ENCODE assay signal across 38 cellular contexts in genomic region chr3:148746053-148746452, GRCh38. TPM values are rescaled to one million over a fixed set of nuclear protein-coding genes. Genes with fewer than 3 reads are reported as not detected.
"Had no signal": no experiment of that assay in that cellular context is flagged by ENCODE, and none has a peak within 500 bp of the region (broad histone marks: within the 10 kb centered on the region; RNA-seq: fewer than 3 reads in every experiment).

No MANE protein-coding gene starts in this region.

- H3K4me1 Mint-ChIP-seq: activated naive CD4-positive, alpha-beta T cell treated with anti-CD3 and anti-CD28 coated beads, Interleukin-2, amount 10 ng/mL, durations not matched to agents 7 days and 5 days; activated naive CD4-positive, alpha-beta T cell treated with anti-CD3 and anti-CD28 coated beads, Interleukin-2, amount 50 U/mL, for 24 hours; activated naive CD8-positive, alpha-beta T cell treated with anti-CD3 and anti-CD28 coated beads for 36 hours; activated naive CD8-positive, alpha-beta T cell treated with anti-CD3 and anti-CD28 coated beads, Interleukin-2, amount 10 ng/mL, durations not matched to agents 7 days and 5 days; activated naive CD8-positive, alpha-beta T cell treated with anti-CD3 and anti-CD28 coated beads, Interleukin-2, amount 50 U/mL, for 24 hours; activated T-helper 17 cell treated with anti-CD3 and anti-CD28 coated beads, Interleukin-2, amount 50 U/mL, for 72 hours; central memory CD8-positive, alpha-beta T cell had no signal

- H3K27me3 Mint-ChIP-seq: activated naive CD4-positive, alpha-beta T cell treated with anti-CD3 and anti-CD28 coated beads, Interleukin-2, amount 10 ng/mL, durations not matched to agents 7 days and 5 days; activated naive CD4-positive, alpha-beta T cell treated with anti-CD3 and anti-CD28 coated beads, Interleukin-2, amount 50 U/mL, for 24 hours; activated naive CD8-positive, alpha-beta T cell; activated naive CD8-positive, alpha-beta T cell treated with anti-CD3 and anti-CD28 coated beads for 36 hours; activated naive CD8-positive, alpha-beta T cell treated with anti-CD3 and anti-CD28 coated beads, Interleukin-2, amount 10 ng/mL, durations not matched to agents 7 days and 5 days; activated naive CD8-positive, alpha-beta T cell treated with anti-CD3 and anti-CD28 coated beads, Interleukin-2, amount 50 U/mL, for 24 hours; activated T-cell treated with anti-CD3 and anti-CD28 coated beads, Interleukin-2, amount 50 U/mL, for 24 hours; central memory CD8-positive, alpha-beta T cell had no signal

- ATAC-seq: activated naive CD4-positive, alpha-beta T cell treated with anti-CD3 and anti-CD28 coated beads, Interleukin-2, amount 50 U/mL, for 72 hours; activated naive CD8-positive, alpha-beta T cell treated with anti-CD3 and anti-CD28 coated beads, Interleukin-2, amount 50 U/mL, for 24 hours; activated T-cell treated with anti-CD3 and anti-CD28 coated beads, Interleukin-2, amount 50 U/mL, for 4 hours; activated T-cell treated with anti-CD3 and anti-CD28 coated beads, Interleukin-2, amount 50 U/mL, for 72 hours; activated T-helper 17 cell treated with anti-CD3 and anti-CD28 coated beads, Interleukin-2, amount 50 U/mL, for 72 hours; body of pancreas had no signal

- H3K4me1 ChIP-seq: adrenal gland, ascending aorta, breast epithelium had no signal

- H3K4me3 Mint-ChIP-seq: activated naive CD4-positive, alpha-beta T cell treated with anti-CD3 and anti-CD28 coated beads for 36 hours; activated naive CD4-positive, alpha-beta T cell treated with anti-CD3 and anti-CD28 coated beads, Interleukin-2, amount 10 ng/mL, durations not matched to agents 7 days and 5 days; activated naive CD4-positive, alpha-beta T cell treated with anti-CD3 and anti-CD28 coated beads, Interleukin-2, amount 50 U/mL, for 24 hours; activated naive CD8-positive, alpha-beta T cell; activated naive CD8-positive, alpha-beta T cell treated with anti-CD3 and anti-CD28 coated beads for 36 hours; activated naive CD8-positive, alpha-beta T cell treated with anti-CD3 and anti-CD28 coated beads, Interleukin-2, amount 10 ng/mL, durations not matched to agents 7 days and 5 days; activated naive CD8-positive, alpha-beta T cell treated with anti-CD3 and anti-CD28 coated beads, Interleukin-2, amount 50 U/mL, for 24 hours; activated T-cell treated with anti-CD3 and anti-CD28 coated beads, Interleukin-2, amount 50 U/mL, for 24 hours; activated T-cell treated with anti-CD3 and anti-CD28 coated beads, Interleukin-2, amount 50 U/mL, for 4 hours; activated T-cell treated with anti-CD3 and anti-CD28 coated beads, Interleukin-2, amount 50 U/mL, for 72 hours; activated T-helper 1 cell treated with anti-CD3 and anti-CD28 coated beads, Interleukin-12 subunit alpha, Interleukin-12 subunit beta, Interleukin-2, Interleukin-4 antibody, amounts not matched to agents 30 ng/mL and 10 ng/mL and 1 ng/mL, durations not matched to agents 14 hours and 24 hours and 36 hours; activated T-helper 17 cell treated with anti-CD3 and anti-CD28 coated beads, Interleukin-2, amount 50 U/mL, for 72 hours; brain; central memory CD8-positive, alpha-beta T cell had no signal

- H3K27ac Mint-ChIP-seq: activated naive CD4-positive, alpha-beta T cell treated with anti-CD3 and anti-CD28 coated beads for 36 hours; activated naive CD4-positive, alpha-beta T cell treated with anti-CD3 and anti-CD28 coated beads, Interleukin-2, amount 10 ng/mL, durations not matched to agents 7 days and 5 days; activated naive CD4-positive, alpha-beta T cell treated with anti-CD3 and anti-CD28 coated beads, Interleukin-2, amount 50 U/mL, for 24 hours; activated naive CD4-positive, alpha-beta T cell treated with anti-CD3 and anti-CD28 coated beads, Interleukin-2, amount 50 U/mL, for 72 hours; activated naive CD8-positive, alpha-beta T cell; activated naive CD8-positive, alpha-beta T cell treated with anti-CD3 and anti-CD28 coated beads for 36 hours; activated naive CD8-positive, alpha-beta T cell treated with anti-CD3 and anti-CD28 coated beads, Interleukin-2, amount 10 ng/mL, durations not matched to agents 7 days and 5 days; activated naive CD8-positive, alpha-beta T cell treated with anti-CD3 and anti-CD28 coated beads, Interleukin-2, amount 50 U/mL, for 24 hours; activated T-cell treated with anti-CD3 and anti-CD28 coated beads, Interleukin-2, amount 50 U/mL, for 24 hours; activated T-cell treated with anti-CD3 and anti-CD28 coated beads, Interleukin-2, amount 50 U/mL, for 72 hours; activated T-helper 1 cell treated with anti-CD3 and anti-CD28 coated beads, Interleukin-12 subunit alpha, Interleukin-12 subunit beta, Interleukin-2, Interleukin-4 antibody, amounts not matched to agents 30 ng/mL and 10 ng/mL and 1 ng/mL, durations not matched to agents 14 hours and 24 hours and 36 hours; activated T-helper 17 cell treated with anti-CD3 and anti-CD28 coated beads, Interleukin-2, amount 50 U/mL, for 72 hours; activated T-helper 2 cell treated with anti-CD3 and anti-CD28 coated beads, Interferon-gamma antibody, Interleukin-2, Interleukin-4, amounts not matched to agents 10 μg/mL and 5 μg/mL and 100 μg/mL, durations not matched to agents 14 hours and 24 hours and 36 hours; brain had no signal

- H3K36me3 ChIP-seq: adrenal gland, ascending aorta, brain microvascular endothelial cell, breast epithelium, cardiac muscle cell had no signal

- H3K27me3 ChIP-seq: adrenal gland, ascending aorta, body of pancreas, brain microvascular endothelial cell, breast epithelium, cardiac muscle cell had no signal

- H3K9me3 ChIP-seq: adrenal gland, ascending aorta, body of pancreas, breast epithelium had no signal

- H3K27ac ChIP-seq: adrenal gland, ascending aorta, body of pancreas, brain microvascular endothelial cell, breast epithelium, cardiac muscle cell had no signal

- H3K9me3 Mint-ChIP-seq: activated naive CD4-positive, alpha-beta T cell treated with anti-CD3 and anti-CD28 coated beads for 36 hours; activated naive CD4-positive, alpha-beta T cell treated with anti-CD3 and anti-CD28 coated beads, Interleukin-2, amount 10 ng/mL, durations not matched to agents 7 days and 5 days; activated naive CD4-positive, alpha-beta T cell treated with anti-CD3 and anti-CD28 coated beads, Interleukin-2, amount 50 U/mL, for 24 hours; activated naive CD8-positive, alpha-beta T cell treated with anti-CD3 and anti-CD28 coated beads for 36 hours; activated naive CD8-positive, alpha-beta T cell treated with anti-CD3 and anti-CD28 coated beads, Interleukin-2, amount 10 ng/mL, durations not matched to agents 7 days and 5 days; activated naive CD8-positive, alpha-beta T cell treated with anti-CD3 and anti-CD28 coated beads, Interleukin-2, amount 50 U/mL, for 24 hours; activated T-cell treated with anti-CD3 and anti-CD28 coated beads, Interleukin-2, amount 50 U/mL, for 24 hours; activated T-cell treated with anti-CD3 and anti-CD28 coated beads, Interleukin-2, amount 50 U/mL, for 4 hours; activated T-cell treated with anti-CD3 and anti-CD28 coated beads, Interleukin-2, amount 50 U/mL, for 72 hours; activated T-helper 1 cell treated with anti-CD3 and anti-CD28 coated beads, Interleukin-12 subunit alpha, Interleukin-12 subunit beta, Interleukin-2, Interleukin-4 antibody, amounts not matched to agents 30 ng/mL and 10 ng/mL and 1 ng/mL, durations not matched to agents 14 hours and 24 hours and 36 hours; activated T-helper 17 cell treated with anti-CD3 and anti-CD28 coated beads, Interleukin-2, amount 50 U/mL, for 72 hours; activated T-helper 2 cell treated with anti-CD3 and anti-CD28 coated beads, Interferon-gamma antibody, Interleukin-2, Interleukin-4, amounts not matched to agents 10 μg/mL and 5 μg/mL and 100 μg/mL, durations not matched to agents 14 hours and 24 hours and 36 hours; brain; central memory CD8-positive, alpha-beta T cell had no signal

- H3K4me3 ChIP-seq: adrenal gland, ascending aorta, body of pancreas, breast epithelium, cardiac muscle cell had no signal

- H3K36me3 Mint-ChIP-seq: activated naive CD4-positive, alpha-beta T cell treated with anti-CD3 and anti-CD28 coated beads, Interleukin-2, amount 10 ng/mL, durations not matched to agents 7 days and 5 days; activated naive CD4-positive, alpha-beta T cell treated with anti-CD3 and anti-CD28 coated beads, Interleukin-2, amount 50 U/mL, for 24 hours; activated naive CD4-positive, alpha-beta T cell treated with anti-CD3 and anti-CD28 coated beads, Interleukin-2, amount 50 U/mL, for 72 hours; activated naive CD8-positive, alpha-beta T cell; activated naive CD8-positive, alpha-beta T cell treated with anti-CD3 and anti-CD28 coated beads for 36 hours; activated naive CD8-positive, alpha-beta T cell treated with anti-CD3 and anti-CD28 coated beads, Interleukin-2, amount 10 ng/mL, durations not matched to agents 7 days and 5 days; brain had no signal

- DNase-seq: activated effector memory CD4-positive, alpha-beta T cell treated with anti-CD3 and anti-CD28 coated beads, Interleukin-2, amount 50 U/mL, for 16 hours; activated effector memory CD4-positive, alpha-beta T cell treated with Interleukin-2 at 50 U/mL for 16 hours; activated gamma-delta T cell; activated gamma-delta T cell treated with Interleukin-2 at 50 U/mL for 16 hours; activated naive CD4-positive, alpha-beta T cell; activated naive CD4-positive, alpha-beta T cell treated with anti-CD3 and anti-CD28 coated beads for 36 hours; activated naive CD4-positive, alpha-beta T cell treated with anti-CD3 and anti-CD28 coated beads, Interleukin-2, amount 10 ng/mL, durations not matched to agents 7 days and 5 days; activated naive CD4-positive, alpha-beta T cell treated with anti-CD3 and anti-CD28 coated beads, Interleukin-2, amount 50 U/mL, for 16 hours; activated naive CD4-positive, alpha-beta T cell treated with Interleukin-2 at 50 U/mL for 16 hours; activated naive CD8-positive, alpha-beta T cell treated with anti-CD3 and anti-CD28 coated beads for 36 hours; activated naive CD8-positive, alpha-beta T cell treated with anti-CD3 and anti-CD28 coated beads, Interleukin-2, amount 10 ng/mL, durations not matched to agents 7 days and 5 days; activated naive CD8-positive, alpha-beta T cell treated with anti-CD3 and anti-CD28 coated beads, Interleukin-2, amount 50 U/mL, for 24 hours; activated T-cell treated with anti-CD3 and anti-CD28 coated beads, Interleukin-2, amount 50 U/mL, for 24 hours; activated T-cell treated with anti-CD3 and anti-CD28 coated beads, Interleukin-2, amount 50 U/mL, for 4 hours; activated T-cell treated with anti-CD3 and anti-CD28 coated beads, Interleukin-2, amount 50 U/mL, for 48 hours; activated T-cell treated with anti-CD3 and anti-CD28 coated beads, Interleukin-2, amount 50 U/mL, for 72 hours; adrenal gland; amniotic stem cell; amygdala; anterior cingulate cortex; aorta; body of pancreas; brain microvascular endothelial cell; caudate nucleus; central memory CD4-positive, alpha-beta T cell; cerebellar nuclear complex had no signal

RNA-seq across cellular contexts. Expression of gene AGTR1, which starts 48.4 kb away (rescaled TPM):
- total RNA-seq: activated naive CD4-positive, alpha-beta T cell treated with anti-CD3 and anti-CD28 coated beads for 36 hours; activated naive CD4-positive, alpha-beta T cell treated with anti-CD3 and anti-CD28 coated beads, Interleukin-2, amount 50 U/mL, for 72 hours; activated naive CD8-positive, alpha-beta T cell treated with anti-CD3 and anti-CD28 coated beads for 36 hours; activated naive CD8-positive, alpha-beta T cell treated with anti-CD3 and anti-CD28 coated beads, Interleukin-2, amount 10 ng/mL, durations not matched to agents 7 days and 5 days; activated T-cell treated with anti-CD3 and anti-CD28 coated beads, Interleukin-2, amount 50 U/mL, for 4 hours; activated T-cell treated with anti-CD3 and anti-CD28 coated beads, Interleukin-2, amount 50 U/mL, for 72 hours; activated T-helper 1 cell treated with anti-CD3 and anti-CD28 coated beads, Interleukin-12 subunit alpha, Interleukin-12 subunit beta, Interleukin-2, Interleukin-4 antibody, amounts not matched to agents 30 ng/mL and 10 ng/mL and 1 ng/mL, durations not matched to agents 14 hours and 24 hours and 36 hours; activated T-helper 17 cell treated with anti-CD3 and anti-CD28 coated beads, Interleukin-2, amount 50 U/mL, for 72 hours; activated T-helper 2 cell treated with anti-CD3 and anti-CD28 coated beads, Interferon-gamma antibody, Interleukin-2, Interleukin-4, amounts not matched to agents 10 μg/mL and 5 μg/mL and 100 μg/mL, durations not matched to agents 14 hours and 24 hours and 36 hours; bronchial epithelial cell; cardiac muscle cell had no signal
